Comparison of ENCODE assay signal across 21 cellular contexts in the genomic region with DNA sequence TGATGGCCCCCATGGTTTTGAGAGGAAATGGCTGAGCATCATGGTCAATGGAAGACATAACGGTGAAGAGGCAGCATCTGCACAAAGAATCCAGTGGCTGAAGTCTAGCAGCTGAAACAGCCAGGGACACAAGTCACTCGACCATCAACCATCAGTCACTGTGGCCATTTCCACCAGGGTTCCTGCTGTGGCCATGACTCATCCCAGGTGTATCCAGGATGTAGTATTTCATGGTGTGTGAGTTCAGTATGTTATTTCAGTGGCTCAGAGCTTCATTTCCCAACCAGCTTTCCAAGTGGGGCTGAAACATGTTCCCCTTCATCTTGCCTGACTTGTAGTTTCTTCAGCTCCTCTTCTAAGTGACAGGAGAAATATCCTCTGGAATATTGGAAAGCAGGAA. TPM values are rescaled to one million over a fixed set of nuclear protein-coding genes. Genes with fewer than 3 reads are reported as not detected.
"Had no signal": no experiment of that assay in that cellular context is flagged by ENCODE, and none has a peak within 500 bp of the region (broad histone marks: within the 10 kb centered on the region; RNA-seq: fewer than 3 reads in every experiment).

No MANE protein-coding gene starts in this region.

- H3K27me3 ChIP-seq: ascending aorta, neural progenitor cell, suprapubic skin, upper lobe of left lung had no signal

- H3K4me1 ChIP-seq: ascending aorta, prostate gland, suprapubic skin, upper lobe of left lung had no signal

- H3K4me2 ChIP-seq: neural progenitor cell had no signal

- H3K36me3 ChIP-seq: ascending aorta, neural progenitor cell, prostate gland, suprapubic skin, upper lobe of left lung, WERI-Rb-1 had no signal

- H3K4me3 ChIP-seq: ascending aorta, neural progenitor cell, prostate gland, suprapubic skin, upper lobe of left lung had no signal

- H3K9ac ChIP-seq: neural progenitor cell had no signal

- H2AFZ ChIP-seq: neural progenitor cell had no signal

- ATAC-seq: naive thymus-derived CD4-positive, alpha-beta T cell; right cardiac atrium; stimulated activated naive CD8-positive, alpha-beta T cell treated with anti-CD3 and anti-CD28 coated beads, Interleukin-15, amount 100 ng/mL, for 72 hours had no signal

- DNase-seq: activated CD4-positive, alpha-beta T cell treated with anti-CD3 and anti-CD28 coated beads for 1 hour; activated CD4-positive, alpha-beta T cell treated with anti-CD3 and anti-CD28 coated beads, Interleukin-2, amount 50 U/mL, for 4 hours; activated gamma-delta T cell; effector CD8-positive, alpha-beta T cell; foreskin fibroblast; glutamatergic neuron; hippocampal formation; kidney; mesendoderm; naive thymus-derived CD4-positive, alpha-beta T cell; right cardiac atrium; stimulated activated CD4-positive, alpha-beta T cell treated with anti-CD3 and anti-CD28 coated beads, Interleukin-2, amount 100 ng/mL, for 24 hours; stimulated activated naive CD8-positive, alpha-beta T cell treated with anti-CD3 and anti-CD28 coated beads, Interleukin-15, amount 100 ng/mL, for 72 hours; upper lobe of left lung; WERI-Rb-1 had no signal

- H3K9me3 ChIP-seq: ascending aorta, prostate gland, suprapubic skin, upper lobe of left lung had no signal

- H3K27ac ChIP-seq: ascending aorta, neural progenitor cell, prostate gland, suprapubic skin, upper lobe of left lung, WERI-Rb-1 had no signal

RNA-seq across cellular contexts. Expression of gene WNT5A, which starts 47.8 kb away (rescaled TPM):
- total RNA-seq: activated CD8-positive, alpha-beta memory T cell treated with anti-CD3 and anti-CD28 coated beads for 36 hours; T-helper 2 cell treated with Interferon-gamma antibody and Interleukin-4, amounts not matched to agents 100 ng/mL and 5 ng/mL, for 36 hours had no signal
- polyA plus RNA-seq: naive thymus-derived CD4-positive, alpha-beta T cell had no signal
